In genomic region chr1:109901106-109901505, GRCh38 we compare ENCODE assay signal across 25 cellular contexts. TPM values are rescaled to one million over a fixed set of nuclear protein-coding genes. Genes with fewer than 3 reads are reported as not detected.
A peak's percentile ranks its signal among the peaks of the same experiment; 100 is the strongest.
DNase-seq lines count a peak whose midpoint lies in the region; ATAC-seq, FAIRE-seq and TF ChIP-seq lines count a peak whose summit lies in the region.
"Had no signal": no experiment of that assay in that cellular context is flagged by ENCODE, and none has a peak within 500 bp of the region (broad histone marks: within the 10 kb centered on the region; RNA-seq: fewer than 3 reads in every experiment).

No MANE protein-coding gene starts in this region.

- POLR2A ChIA-PET in K562 (lab: Yijun Ruan, JAX), result interaction anchor here (1.0 to 2.2 kb wide), 5 partner anchors 9 to 16 kb away, joined by 5 to 15 read pairs (median 10); no protein-coding TSS in a partner anchor

- no peaks in the 10 kb centered on the region for H3K9me1 ChIP-seq in K562 (ENCODE audit: control insufficient read depth, insufficient read depth, low read length)

- intact Hi-C loops in K562 (cut with micrococcal nuclease) (no loop called here), dorsolateral prefrontal cortex (cut with DNase I) (no loop called here)

- WGBS in K562 (ENCODE audit: insufficient coverage, low coverage, missing lambda C conversion rate), result 75% methylated on average over 2 of the region's 2 CpGs
- 37 to 81% (median 79%) methylated on average over 2 of the region's 2 CpGs for WGBS in small intestine, 3 donors

- peaks cover 4% of the 10 kb centered on the region for H3K36me3 Mint-ChIP-seq in activated naive CD8-positive, alpha-beta T cell treated with anti-CD3 and anti-CD28 coated beads, Interleukin-2, amount 50 U/mL, for 24 hours (ENCODE audit: low read depth)
- peaks cover 4% of the 10 kb centered on the region for H3K36me3 Mint-ChIP-seq in activated naive CD8-positive, alpha-beta T cell treated with anti-CD3 and anti-CD28 coated beads for 36 hours
- H3K36me3 Mint-ChIP-seq: CD4-positive, alpha-beta memory T cell had no signal

- no peak for TF ChIP-seq POLR2A in K562 (conservative IDR thresholded peaks at IDR 0.05)

- H3K4me2 ChIP-seq in K562 (ENCODE audit: insufficient read depth, low read length), result peak overlapping the region; percentile 5; the same call in 1 of the 2 replicates
- H3K4me2 ChIP-seq: BLaER1 had no signal

- no peak for ATAC-seq in activated naive CD8-positive, alpha-beta T cell treated with anti-CD3 and anti-CD28 coated beads, Interleukin-2, amount 50 U/mL, for 24 hours
- no peak for ATAC-seq in K562
- ATAC-seq in HG02870 (IDR thresholded peaks at IDR 0.05; ENCODE audit: unreplicated experiment), result no peak
- ATAC-seq: GM12878 had no signal

- no peak overlapping the region for H3K4me3 ChIP-seq in K562
- H3K4me3 ChIP-seq in small intestine (ENCODE audit: low read depth in 1 of 2, low read length in 2 of 2), result no peak overlapping the region
- H3K4me3 ChIP-seq in dorsolateral prefrontal cortex, result no peak overlapping the region
- H3K4me3 ChIP-seq: BLaER1, GM12878 had no signal

- H3K9ac ChIP-seq in K562 (ENCODE audit: insufficient read depth in 1 of 2, low read depth in 2 of 2, low read length in 2 of 2), result peak overlapping the region in 1 of 2 experiments; percentile 0; a peak in 2 of 4 replicates
- H3K9ac ChIP-seq: BLaER1 had no signal

- H3K36me3 ChIP-seq in K562 (ENCODE audit: control insufficient read depth, insufficient read depth, low read length) (no peaks in the 10 kb centered on the region), small intestine (ENCODE audit: control insufficient read depth in 2 of 2, insufficient read depth in 2 of 2, low read length in 2 of 2) (no peaks in the 10 kb centered on the region)
- H3K36me3 ChIP-seq: BLaER1 had no signal

- peaks cover 5% of the 10 kb centered on the region; the same call in 1 of the 3 replicates for H3K79me2 ChIP-seq in K562 (ENCODE audit: control insufficient read depth, insufficient read depth, low read length)

- H3K9me3 ChIP-seq in K562 (replicated peaks; ENCODE audit: control insufficient read depth, insufficient read depth, low read depth, low read length) (no peaks in the 10 kb centered on the region), small intestine (ENCODE audit: control insufficient read depth, low read depth) (no peaks in the 10 kb centered on the region)
- H3K9me3 ChIP-seq: BLaER1, Caco-2 had no signal

- H3K27me3 Mint-ChIP-seq in activated naive CD8-positive, alpha-beta T cell treated with anti-CD3 and anti-CD28 coated beads, Interleukin-2, amount 50 U/mL, for 24 hours, result peaks cover 2% of the 10 kb centered on the region
- no peaks in the 10 kb centered on the region for H3K27me3 Mint-ChIP-seq in activated naive CD8-positive, alpha-beta T cell treated with anti-CD3 and anti-CD28 coated beads for 36 hours
- H3K27me3 Mint-ChIP-seq: CD4-positive, alpha-beta memory T cell had no signal

- TF ChIP-seq CTCF in K562 (IDR thresholded peaks at IDR 0.05 in 2 of 3, conservative IDR thresholded peaks at IDR 0.05 in 1 of 3; ENCODE audit: insufficient read depth in 2 of 3, low read depth in 1 of 3, low read length in 3 of 3) (no peak), dorsolateral prefrontal cortex (IDR thresholded peaks at IDR 0.05 in 54 of 56, conservative IDR thresholded peaks at IDR 0.05 in 2 of 56; ENCODE audit: low read depth in 1 of 56, partially characterized antibody in 56 of 56) (no peak)

- no peak for TF ChIP-seq EP300 in K562 (IDR thresholded peaks at IDR 0.05; ENCODE audit: low read length)

- no peaks in the 10 kb centered on the region for H4K20me1 ChIP-seq in K562 (replicated peaks; ENCODE audit: control insufficient read depth, insufficient read depth, low read length)
- H4K20me1 ChIP-seq: BLaER1 had no signal

- peak overlapping the region; percentile 49 for H3K27ac Mint-ChIP-seq in activated naive CD8-positive, alpha-beta T cell treated with anti-CD3 and anti-CD28 coated beads, Interleukin-2, amount 50 U/mL, for 24 hours
- H3K27ac Mint-ChIP-seq in activated naive CD8-positive, alpha-beta T cell treated with anti-CD3 and anti-CD28 coated beads for 36 hours, result no peak overlapping the region

- peak overlapping the region; percentile 49; the same call in 2 of the 3 replicates for H3K27ac ChIP-seq in K562 (ENCODE audit: extremely low read depth, low read depth, low read length)
- no peak overlapping the region for H3K27ac ChIP-seq in small intestine (ENCODE audit: low read depth in 1 of 2, low read length in 1 of 2)
- peak overlapping the region in 19 of 59 donors; percentile 6 to 68 (median 37) for H3K27ac ChIP-seq in dorsolateral prefrontal cortex
- H3K27ac ChIP-seq: BLaER1 had no signal

- CTCF ChIA-PET in K562 (lab: Yijun Ruan, JAX; ENCODE audit: low intra/inter-chr PET ratio), result no interaction called here

- no peak for DNase-seq in activated naive CD8-positive, alpha-beta T cell treated with anti-CD3 and anti-CD28 coated beads, Interleukin-2, amount 50 U/mL, for 24 hours
- DNase-seq in activated naive CD8-positive, alpha-beta T cell treated with anti-CD3 and anti-CD28 coated beads for 36 hours, result no peak
- DNase-seq in K562 (ENCODE audit: extremely low read depth in 1 of 4, low spot score in 3 of 4) (no peak), small intestine (peak; percentile 66), NCI-H1092 (lab: John Stamatoyannopoulos, UW) (no peak), dorsolateral prefrontal cortex (no peak)
- DNase-seq: Caco-2; CD4-positive, alpha-beta memory T cell; DMS 273 treated with DMSO at 0.1 percent for 48 hours; DMS79; EL; GDM1; H7; NCI-H1048; NCI-H1417 treated with DMSO at 0.1 percent for 48 hours; NCI-H1694 treated with DMSO at 0.1 percent for 48 hours; NCI-H2081; NCI-H2227 treated with DMSO at 0.1 percent for 48 hours; NCI-H526 treated with DMSO at 0.1 percent for 48 hours had no signal

- no peak overlapping the region; the same call in 1 of the 2 replicates for H2AFZ ChIP-seq in K562 (ENCODE audit: low read depth, low read length)

- FAIRE-seq in K562 (lab: Jason Lieb, UNC), result no peak
- no peak for FAIRE-seq in small intestine (lab: Jason Lieb, UNC)
- FAIRE-seq: A204.1, GM12878, GM19239 had no signal

- no peaks in the 10 kb centered on the region for H3K27me3 ChIP-seq in K562 (ENCODE audit: control insufficient read depth in 2 of 2, insufficient read depth in 2 of 2, low read length in 2 of 2)
- H3K27me3 ChIP-seq in small intestine (ENCODE audit: control insufficient read depth in 2 of 2, insufficient read depth in 2 of 2, low read length in 2 of 2), result no peaks in the 10 kb centered on the region
- H3K27me3 ChIP-seq in dorsolateral prefrontal cortex, result no peaks in the 10 kb centered on the region
- H3K27me3 ChIP-seq: BLaER1 had no signal

- H3K4me3 Mint-ChIP-seq in activated naive CD8-positive, alpha-beta T cell treated with anti-CD3 and anti-CD28 coated beads, Interleukin-2, amount 50 U/mL, for 24 hours, result no peak overlapping the region
- no peak overlapping the region for H3K4me3 Mint-ChIP-seq in activated naive CD8-positive, alpha-beta T cell treated with anti-CD3 and anti-CD28 coated beads for 36 hours
- H3K4me3 Mint-ChIP-seq: CD4-positive, alpha-beta memory T cell; IgD-negative memory B cell had no signal

- in situ Hi-C loops in K562 (cut with MboI), result no loop called here

- BruUV-seq in K562 (replicated peaks; lab: Mats Ljungman, UMichigan), result no TSS peak

- no peak for TF ChIP-seq RAD21 in K562 (CRISPR knock-in tag; conservative IDR thresholded peaks at IDR 0.05 in 1 of 2, IDR thresholded peaks at IDR 0.05 in 1 of 2)

- H3K9me3 Mint-ChIP-seq in activated naive CD8-positive, alpha-beta T cell treated with anti-CD3 and anti-CD28 coated beads, Interleukin-2, amount 50 U/mL, for 24 hours, result peaks cover 3% of the 10 kb centered on the region
- no peaks in the 10 kb centered on the region for H3K9me3 Mint-ChIP-seq in activated naive CD8-positive, alpha-beta T cell treated with anti-CD3 and anti-CD28 coated beads for 36 hours
- H3K9me3 Mint-ChIP-seq: CD4-positive, alpha-beta memory T cell; IgD-negative memory B cell had no signal

- peaks cover 18% of the 10 kb centered on the region for H3K4me1 Mint-ChIP-seq in activated naive CD8-positive, alpha-beta T cell treated with anti-CD3 and anti-CD28 coated beads, Interleukin-2, amount 50 U/mL, for 24 hours
- H3K4me1 Mint-ChIP-seq in activated naive CD8-positive, alpha-beta T cell treated with anti-CD3 and anti-CD28 coated beads for 36 hours, result peaks cover 21% of the 10 kb centered on the region

- H3K4me1 ChIP-seq in K562 (replicated peaks in 1 of 2; ENCODE audit: control insufficient read depth in 2 of 2, insufficient read depth in 2 of 2, low read length in 2 of 2) (peaks cover 29 to 53% of the 10 kb centered on the region in 2 experiments), small intestine (ENCODE audit: control insufficient read depth in 2 of 2, insufficient read depth in 1 of 2, low read depth in 1 of 2, low read length in 1 of 2) (peaks cover 3 to 5% of the 10 kb centered on the region in 2 donors)
- H3K4me1 ChIP-seq: Caco-2 had no signal

TF ChIP-seq in K562, 482 proteins besides CTCF, POLR2A, EP300 and RAD21 (continues in another document):
- TF ChIP-seq NFRKB (IDR thresholded peaks at IDR 0.05; ENCODE audit: low read depth), result peak; percentile 9; the same call in 1 of the 2 replicates
- no peak for TF ChIP-seq PHF20 (IDR thresholded peaks at IDR 0.05; ENCODE audit: partially characterized antibody)
- TF ChIP-seq SOX6 (IDR thresholded peaks at IDR 0.05), result no peak
- no peak for TF ChIP-seq SIN3B (IDR thresholded peaks at IDR 0.05; ENCODE audit: low read depth)

RNA-seq across cellular contexts. Expression of gene CSF1, which starts 9.5 kb away (rescaled TPM):
- total RNA-seq in activated naive CD8-positive, alpha-beta T cell treated with anti-CD3 and anti-CD28 coated beads for 36 hours, result 10 to 100 TPM; 21.2 to 24.9 TPM
- 11.8 and 30.8 TPM in 2 replicates for total RNA-seq in K562 (2011; cell fraction: chromatin; rRNA removed; ENCODE audit: low replicate concordance)
- 17.2 and 24.8 TPM in 2 replicates for total RNA-seq in K562 (2011; cell fraction: nucleolus; rRNA removed)
- total RNA-seq in K562 (2011; cell fraction: nucleoplasm; rRNA removed), result 16.3 and 18.2 TPM in 2 replicates
- total RNA-seq in K562 (2014; rRNA removed), result 2.8 and 5.9 TPM in 2 replicates
- total RNA-seq in K562 (2014; rRNA removed; fragmentation: Illumina TruSeq; extraction: Trizol), result 1.6 TPM in 2 replicates
- total RNA-seq in K562 (2015; rRNA removed; fragmentation: Illumina TruSeq; extraction: Trizol), result 2.4 and 3.4 TPM in 2 replicates
- total RNA-seq in K562 (2021), result 6.7 and 6.8 TPM in 2 replicates
- 6.9 and 11.8 TPM in 2 replicates for polyA plus RNA-seq in K562 (2011; rRNA removed)
- 4.6 and 12.6 TPM in 2 replicates for polyA plus RNA-seq in K562 (2011; cell fraction: cytosol; rRNA removed)
- 12.5 and 39.9 TPM in 2 replicates for polyA plus RNA-seq in K562 (2011; cell fraction: nucleus; rRNA removed)
- polyA plus RNA-seq in K562 (2012), result 4.7 and 8.6 TPM in 2 replicates
- polyA plus RNA-seq in K562 (2014; fragmentation: Illumina TruSeq; extraction: Trizol), result 3.8 and 4.8 TPM in 2 replicates
- polyA plus RNA-seq in K562 (2014; fragmentation: Nextera tagmentation; extraction: Ambion mirVana), result under 1 TPM; 0.18 to 0.23 TPM
- 2.7 and 4.3 TPM in 2 replicates for polyA plus RNA-seq in K562 (2014; rRNA removed)
- 3.9 and 8.8 TPM in 2 replicates for polyA minus RNA-seq in K562 (2011; rRNA and poly(A)+ RNA removed)
- polyA minus RNA-seq in K562 (2011; cell fraction: cytosol; rRNA and poly(A)+ RNA removed), result 8.5 and 11.6 TPM in 2 replicates
- 5.1 and 13.7 TPM in 2 replicates for polyA minus RNA-seq in K562 (2011; cell fraction: nucleus; rRNA and poly(A)+ RNA removed)
- polyA plus RNA-seq in small intestine, result 10 to 100 TPM in 1 of 3 donors, 1 to 10 TPM in 1, under 1 TPM in 1; 0.89 to 15.5 (median 1.1) TPM
- 10 to 100 TPM in 117 of 120 experiments, 1 to 10 TPM in 3; 8.9 to 51.5 (median 20.8) TPM for total RNA-seq in dorsolateral prefrontal cortex
